ENCODE assay signal across 28 cellular contexts in the genomic region with DNA sequence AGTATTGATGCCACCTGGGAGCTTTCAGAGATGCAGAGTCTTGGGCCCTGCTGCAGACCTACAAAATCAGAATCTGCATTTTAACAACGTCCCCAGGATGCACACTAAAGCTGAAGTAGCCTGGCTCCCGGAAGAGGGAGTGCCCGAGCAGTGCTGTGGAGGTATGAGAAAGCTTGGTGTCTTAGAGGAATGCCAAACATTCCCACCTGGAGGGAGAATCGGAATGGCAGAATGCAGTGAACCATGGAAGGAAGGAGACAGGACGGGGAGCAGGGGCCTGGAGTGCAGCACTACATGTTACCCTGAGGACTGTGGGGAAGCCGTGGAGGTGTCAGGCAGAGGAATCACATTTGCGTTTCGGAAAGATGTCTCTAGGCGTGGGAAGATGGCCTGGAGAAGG.
A peak's percentile ranks its signal among the peaks of the same experiment; 100 is the strongest.
DNase-seq lines count a peak whose midpoint lies in the region; ATAC-seq and TF ChIP-seq lines count a peak whose summit lies in the region.
"Had no signal": no experiment of that assay in that cellular context is flagged by ENCODE, and none has a peak within 500 bp of the region (broad histone marks: within the 10 kb centered on the region; RNA-seq: fewer than 3 reads in every experiment).

No MANE protein-coding gene starts in this region.

- POLR2A ChIA-PET in naive thymus-derived CD8-positive, alpha-beta T cell (lab: Charles Lee) = interaction anchor here (10.4 kb wide), 1 partner anchor 27 kb away, joined by 97 read pairs; no protein-coding TSS in a partner anchor
- POLR2A ChIA-PET in HEK293T (lab: Yijun Ruan, JAX) = interaction anchor here (1.0 kb wide), 1 partner anchor 24 kb away, joined by 4 read pairs; no protein-coding TSS in a partner anchor

- H3K36me3 ChIP-seq in NT2/D1 (ENCODE audit: insufficient read depth, insufficient read length, low read length) = no peaks in the 10 kb centered on the region
- H3K36me3 ChIP-seq: adrenal gland, BLaER1, brain microvascular endothelial cell, esophagus squamous epithelium, gastrocnemius medialis, pancreas had no signal

- H3K27me3 Mint-ChIP-seq in naive thymus-derived CD8-positive, alpha-beta T cell = no peaks in the 10 kb centered on the region
- H3K27me3 Mint-ChIP-seq: activated CD4-positive, alpha-beta memory T cell treated with anti-CD3 and anti-CD28 coated beads, Interleukin-2, amount 10 ng/mL, durations not matched to agents 7 days and 5 days had no signal

- CTCF ChIA-PET in HEK293T (lab: Yijun Ruan, JAX) = interaction anchor here (0.7 kb wide), 1 partner anchor 9 kb away, joined by 3 read pairs; no protein-coding TSS in a partner anchor

- H3K4me3 ChIP-seq in NT2/D1 (ENCODE audit: insufficient read length, low read depth) = no peak overlapping the region
- H3K4me3 ChIP-seq: adrenal gland, BLaER1, esophagus squamous epithelium, gastrocnemius medialis, pancreas had no signal

- no peak overlapping the region for H3K9ac ChIP-seq in NT2/D1 (ENCODE audit: insufficient read length, low read depth)
- H3K9ac ChIP-seq: BLaER1 had no signal

- peak overlapping the region in 1 of 10 donors; percentile 24 for H3K4me3 Mint-ChIP-seq in naive thymus-derived CD8-positive, alpha-beta T cell
- H3K4me3 Mint-ChIP-seq: activated CD4-positive, alpha-beta memory T cell treated with anti-CD3 and anti-CD28 coated beads, Interleukin-2, amount 10 ng/mL, durations not matched to agents 7 days and 5 days; IgD-negative memory B cell had no signal

- H3K36me3 Mint-ChIP-seq in naive thymus-derived CD8-positive, alpha-beta T cell = peaks cover 5 to 80% (median 23%) of the 10 kb centered on the region in 3 donors

- no peaks in the 10 kb centered on the region for H3K9me3 Mint-ChIP-seq in naive thymus-derived CD8-positive, alpha-beta T cell
- H3K9me3 Mint-ChIP-seq: activated CD4-positive, alpha-beta memory T cell treated with anti-CD3 and anti-CD28 coated beads, Interleukin-2, amount 10 ng/mL, durations not matched to agents 7 days and 5 days; IgD-negative memory B cell had no signal

- in situ Hi-C loops in Caki2 (cut with HindIII; ENCODE audit: low pct_unique_long_range_greater_than_20kb, low sequenced_read_pairs) = no loop called here

- no peak for ATAC-seq in naive thymus-derived CD8-positive, alpha-beta T cell
- ATAC-seq: gastrocnemius medialis, pancreas, right cardiac atrium had no signal

- H3K4me1 Mint-ChIP-seq in naive thymus-derived CD8-positive, alpha-beta T cell = peaks cover 30 to 71% (median 47%) of the 10 kb centered on the region in 4 donors
- H3K4me1 Mint-ChIP-seq: IgD-negative memory B cell had no signal

- H3K9me3 ChIP-seq in NT2/D1 (ENCODE audit: insufficient read depth, low read length) = no peaks in the 10 kb centered on the region
- H3K9me3 ChIP-seq: adrenal gland, BLaER1, Caco-2, esophagus squamous epithelium, gastrocnemius medialis, pancreas had no signal

- peak overlapping the region in 9 of 10 donors; percentile 31 to 94 (median 70) for H3K27ac Mint-ChIP-seq in naive thymus-derived CD8-positive, alpha-beta T cell
- H3K27ac Mint-ChIP-seq: activated CD4-positive, alpha-beta memory T cell treated with anti-CD3 and anti-CD28 coated beads, Interleukin-2, amount 10 ng/mL, durations not matched to agents 7 days and 5 days; IgD-negative memory B cell had no signal

- H3K4me1 ChIP-seq in NT2/D1 (ENCODE audit: insufficient read depth, insufficient read length) = peaks cover 17% of the 10 kb centered on the region
- H3K4me1 ChIP-seq: adrenal gland, Caco-2, esophagus squamous epithelium, gastrocnemius medialis had no signal

- DNase-seq in Caki2 (ENCODE audit: low read depth) = peak; percentile 51
- peak; percentile 87 for DNase-seq in NT2/D1 (ENCODE audit: low read depth, low spot score)
- peak; percentile 72 for DNase-seq in iPS DF 4.7 (ENCODE audit: extremely low read depth, low spot score)
- no peak for DNase-seq in naive thymus-derived CD8-positive, alpha-beta T cell
- DNase-seq in HEK293T (ENCODE audit: extremely low spot score) = no peak
- no peak for DNase-seq in NCI-H146 treated with DMSO at 0.1 percent for 48 hours (lab: John Stamatoyannopoulos, UW; ENCODE audit: unreplicated experiment)
- no peak for DNase-seq in activated gamma-delta T cell (lab: John Stamatoyannopoulos, UW)
- no peak for DNase-seq in NAMALWA (ENCODE audit: low spot score)
- DNase-seq: activated CD4-positive, alpha-beta memory T cell treated with anti-CD3 and anti-CD28 coated beads, Interleukin-2, amount 10 ng/mL, durations not matched to agents 7 days and 5 days; activated gamma-delta T cell treated with Interleukin-2 at 50 U/mL for 16 hours; adrenal gland; brain microvascular endothelial cell; Caco-2; effector memory CD4-positive, alpha-beta T cell; esophagus squamous epithelium; gastrocnemius medialis; hippocampal formation; left colon; NCI-H1417; NCI-H2107; NCI-H446; NCI-H82; pancreas; right cardiac atrium; stimulated activated CD4-positive, alpha-beta T cell treated with anti-CD3 and anti-CD28 coated beads, Interleukin-4, amount 100 ng/mL, for 4 hours; stimulated activated naive CD4-positive, alpha-beta T cell had no signal

- no peaks in the 10 kb centered on the region for H3K27me3 ChIP-seq in NT2/D1 (ENCODE audit: insufficient read depth, insufficient read length)
- H3K27me3 ChIP-seq: adrenal gland, BLaER1, brain microvascular endothelial cell, esophagus squamous epithelium, gastrocnemius medialis, pancreas had no signal

TF ChIP-seq in HEK293T, 16 proteins besides CTCF, POLR2A, EP300 and RAD21:
- TF ChIP-seq ARNT (IDR thresholded peaks at IDR 0.05) (no peak), SUZ12 (IDR thresholded peaks at IDR 0.05) (no peak), CTBP1 (IDR thresholded peaks at IDR 0.05; ENCODE audit: borderline replicate concordance) (no peak), BHLHE40 (IDR thresholded peaks at IDR 0.05; ENCODE audit: borderline replicate concordance) (no peak), TARDBP (IDR thresholded peaks at IDR 0.05) (no peak), ZNF384 (IDR thresholded peaks at IDR 0.05) (no peak), SP1 (IDR thresholded peaks at IDR 0.05) (no peak), ELF4 (IDR thresholded peaks at IDR 0.05) (no peak), HDGF (IDR thresholded peaks at IDR 0.05; ENCODE audit: borderline replicate concordance) (no peak), LEF1 (IDR thresholded peaks at IDR 0.05; ENCODE audit: borderline replicate concordance) (no peak), FOXK2 (IDR thresholded peaks at IDR 0.05) (no peak), L3MBTL2 (conservative IDR thresholded peaks at IDR 0.05) (no peak), FOXM1 (IDR thresholded peaks at IDR 0.05; ENCODE audit: borderline replicate concordance) (no peak), NFRKB (IDR thresholded peaks at IDR 0.05) (no peak), FOXA1 (IDR thresholded peaks at IDR 0.05) (no peak)
- TF ChIP-seq, protein P1, sequence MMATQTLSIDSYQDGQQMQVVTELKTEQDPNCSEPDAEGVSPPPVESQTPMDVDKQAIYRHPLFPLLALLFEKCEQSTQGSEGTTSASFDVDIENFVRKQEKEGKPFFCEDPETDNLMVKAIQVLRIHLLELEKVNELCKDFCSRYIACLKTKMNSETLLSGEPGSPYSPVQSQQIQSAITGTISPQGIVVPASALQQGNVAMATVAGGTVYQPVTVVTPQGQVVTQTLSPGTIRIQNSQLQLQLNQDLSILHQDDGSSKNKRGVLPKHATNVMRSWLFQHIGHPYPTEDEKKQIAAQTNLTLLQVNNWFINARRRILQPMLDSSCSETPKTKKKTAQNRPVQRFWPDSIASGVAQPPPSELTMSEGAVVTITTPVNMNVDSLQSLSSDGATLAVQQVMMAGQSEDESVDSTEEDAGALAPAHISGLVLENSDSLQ (IDR thresholded peaks at IDR 0.05) = no peak

Comparison
In these comparisons a context has a peak if more than half of its experiments do, and no peak if none do; other contexts are left out.
1. DNase-seq: peak in Caki2 (single experiment), NT2/D1 (single experiment) and iPS DF 4.7 (single experiment); none in naive thymus-derived CD8-positive, alpha-beta T cell (0 of 10), HEK293T (single experiment), NCI-H146 treated with DMSO at 0.1 percent for 48 hours (single experiment), activated gamma-delta T cell (single experiment) and NAMALWA (single experiment).